1 cellular context compared by ENCODE assay signal in genomic region chr6:26251354-26252081, GRCh38.
TF ChIP-seq lines count a peak whose summit lies in the region.

No MANE protein-coding gene starts in this region.

TF ChIP-seq in GM23338, 12 proteins besides CTCF, POLR2A, EP300 and RAD21 (continued from another document):
- 0 out of 2 replicates have a peak, but pooled peaks have one; percentile 44 for TF ChIP-seq ZNF462 (CRISPR knock-in tag; IDR thresholded peaks at IDR 0.05)
- TF ChIP-seq POLR2AphosphoS5 (IDR thresholded peaks at IDR 0.05; ENCODE audit: low read depth): peak; percentile 100
